Comparison of ENCODE assay signal across 12 cellular contexts in genomic region chr18:48825101-48825745, GRCh38.
DNase-seq lines count a peak whose midpoint lies in the region; ATAC-seq and TF ChIP-seq lines count a peak whose summit lies in the region.
"Had no signal": no experiment of that assay in that cellular context is flagged by ENCODE, and none has a peak within 500 bp of the region (broad histone marks: within the 10 kb centered on the region; RNA-seq: fewer than 3 reads in every experiment).

No MANE protein-coding gene starts in this region.

- no peak overlapping the region for H3K56ac ChIP-seq in IMR-90 (ENCODE audit: extremely low read depth, insufficient read depth, low read length)

- H3K36me3 Mint-ChIP-seq in MCF 10A (ENCODE audit: insufficient read depth, unreplicated experiment) (peaks cover 39% of the 10 kb centered on the region), progenitor cell of endocrine pancreas (ENCODE audit: insufficient read depth) (peaks cover 17% of the 10 kb centered on the region)

- H3K4me3 Mint-ChIP-seq in MCF 10A (ENCODE audit: unreplicated experiment) (no peak overlapping the region), progenitor cell of endocrine pancreas (ENCODE audit: low read depth) (no peak overlapping the region)
- H3K4me3 Mint-ChIP-seq: stimulated activated naive CD8-positive, alpha-beta T cell treated with anti-CD3 and anti-CD28 coated beads, Interleukin-15, amount 100 ng/mL, for 72 hours had no signal

- no peaks in the 10 kb centered on the region for H3K27me3 ChIP-seq in IMR-90 (ENCODE audit: control insufficient read depth, insufficient read depth, low read length)
- H3K27me3 ChIP-seq in hepatocyte, result no peaks in the 10 kb centered on the region
- H3K27me3 ChIP-seq: foreskin keratinocyte had no signal

- no peak; the same call in 1 of the 2 replicates for TF ChIP-seq RAD21 in IMR-90 (IDR thresholded peaks at IDR 0.05; ENCODE audit: low read length)

- H4K91ac ChIP-seq in IMR-90 (ENCODE audit: insufficient read depth, low read depth, low read length), result 0 out of 2 replicates have a peak overlapping the region, but pooled peaks have one; percentile 2

- H3K4me1 ChIP-seq in IMR-90 (ENCODE audit: control insufficient read depth, insufficient read depth, low read length) (peaks cover 24% of the 10 kb centered on the region), hepatocyte (ENCODE audit: insufficient read depth) (peaks cover 52% of the 10 kb centered on the region)
- H3K4me1 ChIP-seq: foreskin keratinocyte had no signal

- peaks cover 13 to 66% of the 10 kb centered on the region in 2 experiments for H3K79me1 ChIP-seq in IMR-90 (ENCODE audit: low read depth in 1 of 2, low read length in 2 of 2)

- no TSS peak for BruUV-seq in IMR-90 (replicated peaks; lab: Mats Ljungman, UMichigan)
- BruUV-seq in MCF 10A (replicated peaks; lab: Mats Ljungman, UMichigan), result no TSS peak

- 0 out of 2 replicates have a peak overlapping the region, but pooled peaks have one; percentile 4 for H3K23ac ChIP-seq in IMR-90 (ENCODE audit: low read depth, low read length)

- H3K9me1 ChIP-seq in IMR-90 (ENCODE audit: insufficient read depth, low read length), result peaks cover 24% of the 10 kb centered on the region

- peak overlapping the region; percentile 68; the same call in 1 of the 2 replicates for H3K14ac ChIP-seq in IMR-90 (replicated peaks; ENCODE audit: low read depth, low read length)

- H3K36me3 ChIP-seq in IMR-90 (ENCODE audit: control insufficient read depth, insufficient read depth, low read length) (peaks cover 15% of the 10 kb centered on the region), hepatocyte (replicated peaks; ENCODE audit: insufficient read depth, low read depth) (no peaks in the 10 kb centered on the region)

- no peak overlapping the region; the same call in 1 of the 2 replicates for H3K27ac ChIP-seq in IMR-90 (ENCODE audit: insufficient read depth, low read length)
- H3K27ac ChIP-seq in hepatocyte, result peak overlapping the region; percentile 91
- H3K27ac ChIP-seq: foreskin keratinocyte had no signal

- no peak overlapping the region for H4K5ac ChIP-seq in IMR-90 (ENCODE audit: low read depth, low read length)

- intact Hi-C loops in IMR-90 (cut with micrococcal nuclease) (loop anchor here (5.0 kb wide), 2 partner anchors 117 to 148 kb away; no protein-coding TSS in a partner anchor), MCF 10A (cut with micrococcal nuclease) (no loop called here)

- CTCF ChIA-PET in IMR-90 (lab: Yijun Ruan, JAX) (no interaction called here), MCF 10A (lab: Yijun Ruan, JAX) (interaction anchor here (0.6 kb wide), 1 partner anchor 557 kb away, joined by 4 read pairs; no protein-coding TSS in a partner anchor)

- H3K79me2 ChIP-seq in hepatocyte, result peaks cover 2% of the 10 kb centered on the region

- ATAC-seq in IMR-90 (ENCODE audit: low read depth), result peak; percentile 48
- ATAC-seq: foreskin keratinocyte; stimulated activated naive CD8-positive, alpha-beta T cell treated with anti-CD3 and anti-CD28 coated beads, Interleukin-15, amount 100 ng/mL, for 72 hours had no signal

- in situ Hi-C loops in IMR-90 (cut with MboI; ENCODE audit: low sequenced_read_pairs), result no loop called here

- H2AFZ ChIP-seq in IMR-90 (replicated peaks; ENCODE audit: low read length, poor library complexity), result no peak overlapping the region
- H2AFZ ChIP-seq in hepatocyte, result no peak overlapping the region

- H4K20me1 ChIP-seq in IMR-90 (ENCODE audit: insufficient read depth, low read length), result peaks cover 11% of the 10 kb centered on the region; the same call in 1 of the 2 replicates
- no peaks in the 10 kb centered on the region for H4K20me1 ChIP-seq in hepatocyte (ENCODE audit: insufficient read depth, poor library complexity, severe bottlenecking)

- H2BK5ac ChIP-seq in IMR-90 (ENCODE audit: low read depth, low read length, poor library complexity, severe bottlenecking), result no peak overlapping the region

- peaks cover 8% of the 10 kb centered on the region for H3K4me1 Mint-ChIP-seq in MCF 10A (ENCODE audit: insufficient read depth, unreplicated experiment)
- peaks cover 42% of the 10 kb centered on the region for H3K4me1 Mint-ChIP-seq in progenitor cell of endocrine pancreas (ENCODE audit: low read depth)

- dilution Hi-C loops in IMR-90 (cut with HindIII; ENCODE audit: low sequenced_read_pairs, unreplicated experiment), result no loop called here

- peak overlapping the region; percentile 23; the same call in 1 of the 2 replicates for H2AK5ac ChIP-seq in IMR-90 (ENCODE audit: low read depth, low read length)

- H2BK20ac ChIP-seq in IMR-90 (ENCODE audit: low read depth, low read length), result no peak overlapping the region

- H4K8ac ChIP-seq in IMR-90 (ENCODE audit: low read depth in 2 of 2, low read length in 2 of 2), result no peak overlapping the region; a peak in 1 of 4 replicates

- H3K4me3 ChIP-seq in IMR-90 (ENCODE audit: insufficient read depth, low read depth, low read length) (no peak overlapping the region), hepatocyte (no peak overlapping the region)

- WGBS in IMR-90 (ENCODE audit: extremely low coverage in 2 of 2, insufficient read length in 1 of 2), 2 experiments, result 64% methylated on average over 1 of the region's 6 CpGs; no CpG with 5 or more reads in 1 of the 2 experiments
- 57% methylated on average over 6 of the region's 6 CpGs for WGBS in hepatocyte (ENCODE audit: low lambda C conversion rate, missing lambda C conversion rate)

- H3K9me2 ChIP-seq in hepatocyte (replicated peaks; ENCODE audit: insufficient read depth), result no peaks in the 10 kb centered on the region

- H3K9ac ChIP-seq in IMR-90 (ENCODE audit: low read depth, low read length), result no peak overlapping the region

- peak overlapping the region; percentile 38; the same call in 1 of the 2 replicates for H3K4ac ChIP-seq in IMR-90 (ENCODE audit: low read depth, low read length)

- DNase-seq in IMR-90, result peak; percentile 54
- no peak for DNase-seq in MCF 10A (ENCODE audit: unreplicated experiment)
- DNase-seq in hepatocyte (ENCODE audit: low spot score), result no peak
- peak; percentile 17 for DNase-seq in stimulated activated CD8-positive, alpha-beta memory T cell treated with anti-CD3 and anti-CD28 coated beads, Interleukin-4, amount 100 ng/mL, for 48 hours
- no peak for DNase-seq in DMS53 (lab: John Stamatoyannopoulos, UW)
- no peak for DNase-seq in NCI-H1436 (lab: John Stamatoyannopoulos, UW)
- no peak for DNase-seq in CD1c-positive myeloid dendritic cell (ENCODE audit: extremely low spot score)
- DNase-seq in progenitor cell of endocrine pancreas (ENCODE audit: low spot score, unreplicated experiment), result no peak
- DNase-seq: activated naive CD4-positive, alpha-beta T cell treated with Interleukin-2 at 50 U/mL for 16 hours; foreskin keratinocyte; NCI-H1105 treated with DMSO at 0.1 percent for 48 hours had no signal

- no peak overlapping the region for H3K18ac ChIP-seq in IMR-90 (ENCODE audit: low read depth, low read length)

- H2AK9ac ChIP-seq in IMR-90 (replicated peaks; ENCODE audit: low read depth, low read length, poor library complexity), result peak overlapping the region; percentile 39

- POLR2A ChIA-PET in IMR-90 (lab: Charles Lee; ENCODE audit: unreplicated experiment) (interaction anchor here (0.7 kb wide), 1 partner anchor 13 kb away, joined by 3 read pairs; no protein-coding TSS in a partner anchor), MCF 10A (lab: Yijun Ruan, JAX) (no interaction called here)

- H3K27me3 Mint-ChIP-seq in MCF 10A (ENCODE audit: insufficient read depth, unreplicated experiment) (no peaks in the 10 kb centered on the region), progenitor cell of endocrine pancreas (no peaks in the 10 kb centered on the region)
- H3K27me3 Mint-ChIP-seq: stimulated activated naive CD8-positive, alpha-beta T cell treated with anti-CD3 and anti-CD28 coated beads, Interleukin-15, amount 100 ng/mL, for 72 hours had no signal

- H3K9me3 Mint-ChIP-seq in MCF 10A (ENCODE audit: unreplicated experiment) (no peaks in the 10 kb centered on the region), progenitor cell of endocrine pancreas (ENCODE audit: low read depth) (peaks cover 15% of the 10 kb centered on the region)

- TF ChIP-seq CTCF in IMR-90 (conservative IDR thresholded peaks at IDR 0.05; ENCODE audit: low read depth, low read length) (no peak), MCF 10A (IDR thresholded peaks at IDR 0.05; ENCODE audit: unreplicated experiment) (no peak), hepatocyte (IDR thresholded peaks at IDR 0.05; ENCODE audit: poor library complexity) (no peak), progenitor cell of endocrine pancreas (IDR thresholded peaks at IDR 0.05; ENCODE audit: unreplicated experiment) (no peak)

- no peak for TF ChIP-seq POLR2A in IMR-90 (IDR thresholded peaks at IDR 0.05; ENCODE audit: low read depth, low read length)

- H3K9me3 ChIP-seq in IMR-90 (ENCODE audit: control insufficient read depth, insufficient read depth, low read length), result no peaks in the 10 kb centered on the region
- peaks cover 7% of the 10 kb centered on the region for H3K9me3 ChIP-seq in hepatocyte (ENCODE audit: low read depth)

- H3K4me2 ChIP-seq in IMR-90 (ENCODE audit: low read depth, low read length) (no peak overlapping the region; the same call in 1 of the 2 replicates), hepatocyte (no peak overlapping the region)

- H3K27ac Mint-ChIP-seq in MCF 10A (ENCODE audit: low read depth, unreplicated experiment), result peak overlapping the region; percentile 59
- no peak overlapping the region for H3K27ac Mint-ChIP-seq in progenitor cell of endocrine pancreas

- H2BK120ac ChIP-seq in IMR-90 (ENCODE audit: low read depth, low read length), result 0 out of 2 replicates have a peak overlapping the region, but pooled peaks have one; percentile 1

- H2BK15ac ChIP-seq in IMR-90 (ENCODE audit: low read depth, low read length), result no peak overlapping the region

TF ChIP-seq in IMR-90, 13 proteins besides CTCF, POLR2A, EP300 and RAD21:
- TF ChIP-seq FOS (IDR thresholded peaks at IDR 0.05; ENCODE audit: low read depth, low read length), result no peak
TF ChIP-seq in IMR-90: peak in this region for 0.

Comparison
In these comparisons a context has a peak if more than half of its experiments do, and no peak if none do; other contexts are left out.
1. DNase-seq: peak in IMR-90 (single experiment) and stimulated activated CD8-positive, alpha-beta memory T cell treated with anti-CD3 and anti-CD28 coated beads, Interleukin-4, amount 100 ng/mL, for 48 hours (single experiment); none in MCF 10A (single experiment), hepatocyte (single experiment), DMS53 (single experiment), NCI-H1436 (single experiment), CD1c-positive myeloid dendritic cell (single experiment) and progenitor cell of endocrine pancreas (single experiment).